Comparison of ENCODE assay signal across 16 cellular contexts in genomic region chr19:55441319-55441691, GRCh38. TPM values are rescaled to one million over a fixed set of nuclear protein-coding genes. Genes with fewer than 3 reads are reported as not detected.
DNase-seq lines count a peak whose midpoint lies in the region; ATAC-seq lines count a peak whose summit lies in the region.
"Had no signal": no experiment of that assay in that cellular context is flagged by ENCODE, and none has a peak within 500 bp of the region (broad histone marks: within the 10 kb centered on the region; RNA-seq: fewer than 3 reads in every experiment).

No MANE protein-coding gene starts in this region.

- H3K27me3 ChIP-seq in iPS-20b (ENCODE audit: insufficient read depth, low read length) = peaks cover 92% of the 10 kb centered on the region

- H3K9ac ChIP-seq in ES-I3 (ENCODE audit: low read depth, low read length) (peak overlapping the region; percentile 54; the same call in 1 of the 2 replicates), iPS-20b (ENCODE audit: low read depth, low read length) (no peak overlapping the region)

- H3K9me3 ChIP-seq in ES-I3 (ENCODE audit: control insufficient read depth, insufficient read depth, low read length) = no peaks in the 10 kb centered on the region
- no peaks in the 10 kb centered on the region; the same call in 1 of the 2 replicates for H3K9me3 ChIP-seq in iPS-20b (ENCODE audit: insufficient read depth, low read depth, low read length)
- H3K9me3 ChIP-seq: thoracic aorta had no signal

- H3K36me3 ChIP-seq in ES-I3 (ENCODE audit: insufficient read depth, low read length) = no peaks in the 10 kb centered on the region
- H3K36me3 ChIP-seq in iPS-20b (ENCODE audit: insufficient read depth, low read depth, low read length) = no peaks in the 10 kb centered on the region
- H3K36me3 ChIP-seq: thoracic aorta had no signal

- H3K4me1 ChIP-seq in ES-I3 (ENCODE audit: insufficient read depth, low read length) (no peaks in the 10 kb centered on the region), iPS-20b (ENCODE audit: insufficient read depth, low read length) (peaks cover 8% of the 10 kb centered on the region; the same call in 1 of the 2 replicates)

- H3K27ac ChIP-seq in iPS-20b (ENCODE audit: low read length) = no peak overlapping the region
- H3K27ac ChIP-seq: thoracic aorta had no signal

- peak overlapping the region; percentile 63; the same call in 1 of the 2 replicates for H3K4me3 ChIP-seq in iPS-20b (ENCODE audit: low read length)
- H3K4me3 ChIP-seq: thoracic aorta had no signal

- DNase-seq in DMS 273 (lab: John Stamatoyannopoulos, UW; ENCODE audit: unreplicated experiment) = peak; percentile 48
- DNase-seq in DMS 273 treated with DMSO at 0.1 percent for 48 hours (lab: John Stamatoyannopoulos, UW) = no peak
- peak; percentile 77 for DNase-seq in SIG-M5 treated with dmso at 0.1 percent for 504 hours (lab: John Stamatoyannopoulos, UW; ENCODE audit: unreplicated experiment)
- no peak for DNase-seq in sciatic nerve (ENCODE audit: low spot score)
- DNase-seq in NCI-H526 (lab: John Stamatoyannopoulos, UW) = no peak
- DNase-seq: midbrain, NCI-H1092 treated with DMSO at 0.1 percent for 48 hours had no signal

- ATAC-seq in GM18858 (IDR thresholded peaks at IDR 0.05; ENCODE audit: unreplicated experiment) (no peak), sciatic nerve (no peak)

- intact Hi-C loops in sciatic nerve (cut with DNase I) = no loop called here

RNA-seq across cellular contexts. Expression of gene SHISA7, which starts 1.8 kb away (rescaled TPM):
- total RNA-seq in sciatic nerve = 9.0 TPM
- total RNA-seq: A172; Daoy; renal cortical epithelial cell; T-helper 2 cell treated with Interferon-gamma antibody and Interleukin-4, amounts not matched to agents 100 ng/mL and 5 ng/mL, for 36 hours; thoracic aorta had no signal

RNA-seq across cellular contexts. Expression of gene ISOC2, which starts 20.1 kb away (rescaled TPM):
- total RNA-seq in sciatic nerve = 35.7 TPM

RNA-seq across cellular contexts. Expression of gene C19orf85, which starts 23.2 kb away (rescaled TPM):
- total RNA-seq in sciatic nerve = not detected
- total RNA-seq: A172; Daoy; epithelial cell of proximal tubule; renal cortical epithelial cell; T-helper 2 cell treated with Interferon-gamma antibody and Interleukin-4, amounts not matched to agents 100 ng/mL and 5 ng/mL, for 36 hours; thoracic aorta had no signal

RNA-seq across cellular contexts. Expression of gene UBE2S, which starts 33.7 kb away (rescaled TPM):
- 17.1 TPM for total RNA-seq in sciatic nerve

RNA-seq across cellular contexts. Expression of gene ZNF628, which starts 35.1 kb away (rescaled TPM):
- total RNA-seq in sciatic nerve = 9.0 TPM

Comparison
In these comparisons a context has a peak if more than half of its experiments do, and no peak if none do; other contexts are left out.
1. DNase-seq: peak in DMS 273 (single experiment) and SIG-M5 treated with dmso at 0.1 percent for 504 hours (single experiment); none in DMS 273 treated with DMSO at 0.1 percent for 48 hours (single experiment), sciatic nerve (single experiment) and NCI-H526 (0 of 2).